In genomic region chr9:123337971-123338370, GRCh38 we compare ENCODE assay signal across 20 cellular contexts. TPM values are rescaled to one million over a fixed set of nuclear protein-coding genes. Genes with fewer than 3 reads are reported as not detected.
DNase-seq lines count a peak whose midpoint lies in the region; ATAC-seq and TF ChIP-seq lines count a peak whose summit lies in the region.
"Had no signal": no experiment of that assay in that cellular context is flagged by ENCODE, and none has a peak within 500 bp of the region (broad histone marks: within the 10 kb centered on the region; RNA-seq: fewer than 3 reads in every experiment).

No MANE protein-coding gene starts in this region.

- no peaks in the 10 kb centered on the region for H3K36me3 ChIP-seq in Karpas-422 (ENCODE audit: insufficient read depth, low read length)
- H3K36me3 ChIP-seq: ascending aorta, esophagus squamous epithelium, thoracic aorta had no signal

- H3K4me1 Mint-ChIP-seq in activated naive CD8-positive, alpha-beta T cell treated with anti-CD3 and anti-CD28 coated beads for 36 hours, result peaks cover 49% of the 10 kb centered on the region
- peaks cover 31 to 37% of the 10 kb centered on the region in 2 donors for H3K4me1 Mint-ChIP-seq in natural killer cell treated with Interleukin-12 subunit alpha and Interleukin-12 subunit beta and Interleukin-15 and Interleukin-18, amount 100 ng/mL, for 72 hours (ENCODE audit: low read depth in 2 of 2)

- H3K4me3 Mint-ChIP-seq in activated naive CD8-positive, alpha-beta T cell treated with anti-CD3 and anti-CD28 coated beads for 36 hours, result no peak overlapping the region
- no peak overlapping the region for H3K4me3 Mint-ChIP-seq in natural killer cell treated with Interleukin-12 subunit alpha and Interleukin-12 subunit beta and Interleukin-15 and Interleukin-18, amount 100 ng/mL, for 72 hours
- H3K4me3 Mint-ChIP-seq: H9 had no signal

- H3K4me1 ChIP-seq in Karpas-422 (ENCODE audit: low read length), result peaks cover 50% of the 10 kb centered on the region
- H3K4me1 ChIP-seq: ascending aorta had no signal

- ATAC-seq in natural killer cell treated with Interleukin-12 subunit alpha and Interleukin-12 subunit beta and Interleukin-15 and Interleukin-18, amount 100 ng/mL, for 72 hours, result no peak

- TF ChIP-seq CTCF in GM20000 (IDR thresholded peaks at IDR 0.05; ENCODE audit: extremely low read depth, missing control alignments), result no peak

- peak; percentile 67 for DNase-seq in Daoy (ENCODE audit: low read depth)
- DNase-seq in Karpas-422, result peak; percentile 68
- DNase-seq in activated naive CD8-positive, alpha-beta T cell treated with anti-CD3 and anti-CD28 coated beads for 36 hours, result no peak
- DNase-seq in natural killer cell treated with Interleukin-12 subunit alpha and Interleukin-12 subunit beta and Interleukin-15 and Interleukin-18, amount 100 ng/mL, for 72 hours (ENCODE audit: low spot score), result no peak
- DNase-seq in GM20000 (ENCODE audit: low spot score), result no peak
- DNase-seq in NCI-H1930 (lab: John Stamatoyannopoulos, UW), result no peak
- DNase-seq in activated naive CD4-positive, alpha-beta T cell treated with Interleukin-2 at 50 U/mL for 16 hours, result no peak
- DNase-seq: activated CD4-positive, alpha-beta T cell treated with anti-CD3 and anti-CD28 coated beads, Interleukin-2, amount 50 U/mL, for 1 hour; activated naive CD4-positive, alpha-beta T cell treated with anti-CD3 and anti-CD28 coated beads for 36 hours; COR-L47; effector CD8-positive, alpha-beta T cell; esophagus squamous epithelium; H9; NCI-H1694 treated with DMSO at 0.1 percent for 48 hours; NCI-H226; stimulated activated CD4-positive, alpha-beta T cell treated with anti-CD3 and anti-CD28 coated beads, Interleukin-12 subunit alpha, Interleukin-12 subunit beta, amount 100 ng/mL, for 4 hours; stimulated activated CD8-positive, alpha-beta memory T cell treated with anti-CD3 and anti-CD28 coated beads, Interleukin-4, amount 100 ng/mL, for 48 hours; SW 1271 had no signal

- H3K4me3 ChIP-seq in Karpas-422 (ENCODE audit: low read length), result no peak overlapping the region
- H3K4me3 ChIP-seq: ascending aorta had no signal

- no peak overlapping the region for H3K27ac ChIP-seq in Karpas-422 (ENCODE audit: low read length)
- H3K27ac ChIP-seq: ascending aorta, thoracic aorta had no signal

- 0 out of 2 replicates have a peak overlapping the region, but pooled peaks have one; percentile 2 for H3K9ac ChIP-seq in Karpas-422 (ENCODE audit: low read length)

- H3K27me3 Mint-ChIP-seq in activated naive CD8-positive, alpha-beta T cell treated with anti-CD3 and anti-CD28 coated beads for 36 hours, result no peaks in the 10 kb centered on the region
- peaks cover 0 to 7% of the 10 kb centered on the region in 2 donors for H3K27me3 Mint-ChIP-seq in natural killer cell treated with Interleukin-12 subunit alpha and Interleukin-12 subunit beta and Interleukin-15 and Interleukin-18, amount 100 ng/mL, for 72 hours

- no peaks in the 10 kb centered on the region for H3K36me3 Mint-ChIP-seq in activated naive CD8-positive, alpha-beta T cell treated with anti-CD3 and anti-CD28 coated beads for 36 hours
- H3K36me3 Mint-ChIP-seq in natural killer cell treated with Interleukin-12 subunit alpha and Interleukin-12 subunit beta and Interleukin-15 and Interleukin-18, amount 100 ng/mL, for 72 hours, result no peaks in the 10 kb centered on the region

- no peaks in the 10 kb centered on the region for H4K20me1 ChIP-seq in Karpas-422 (ENCODE audit: insufficient read depth, low read depth, low read length)

- peak overlapping the region; percentile 24 for H3K4me2 ChIP-seq in Karpas-422 (ENCODE audit: low read depth, low read length, poor library complexity, severe bottlenecking)

- no peaks in the 10 kb centered on the region for H3K9me3 Mint-ChIP-seq in activated naive CD8-positive, alpha-beta T cell treated with anti-CD3 and anti-CD28 coated beads for 36 hours
- H3K9me3 Mint-ChIP-seq in natural killer cell treated with Interleukin-12 subunit alpha and Interleukin-12 subunit beta and Interleukin-15 and Interleukin-18, amount 100 ng/mL, for 72 hours, result no peaks in the 10 kb centered on the region
- H3K9me3 Mint-ChIP-seq: activated naive CD4-positive, alpha-beta T cell treated with anti-CD3 and anti-CD28 coated beads for 36 hours; H9 had no signal

- no peak overlapping the region for H2AFZ ChIP-seq in Karpas-422 (ENCODE audit: low read length)

- peak overlapping the region; percentile 99 for H3K27ac Mint-ChIP-seq in activated naive CD8-positive, alpha-beta T cell treated with anti-CD3 and anti-CD28 coated beads for 36 hours
- H3K27ac Mint-ChIP-seq in natural killer cell treated with Interleukin-12 subunit alpha and Interleukin-12 subunit beta and Interleukin-15 and Interleukin-18, amount 100 ng/mL, for 72 hours, result peak overlapping the region; percentile 87 to 93
- H3K27ac Mint-ChIP-seq: H9 had no signal

- H3K79me2 ChIP-seq in Karpas-422 (ENCODE audit: low read length), result no peaks in the 10 kb centered on the region

- H3K9me3 ChIP-seq in Karpas-422 (ENCODE audit: low read length), result no peaks in the 10 kb centered on the region
- H3K9me3 ChIP-seq: ascending aorta, esophagus squamous epithelium, thoracic aorta had no signal

- no peaks in the 10 kb centered on the region for H3K27me3 ChIP-seq in Karpas-422 (ENCODE audit: low read length)
- H3K27me3 ChIP-seq: ascending aorta, esophagus squamous epithelium had no signal

- no peaks in the 10 kb centered on the region for H3K9me2 ChIP-seq in Karpas-422 (replicated peaks; ENCODE audit: insufficient read depth, low read length)

RNA-seq across cellular contexts. Expression of gene CRB2, which starts 18.0 kb away (rescaled TPM):
- 0.11 TPM in 1 of 2 replicates, not detected in the other for total RNA-seq in Daoy (2014; rRNA removed; shearing (Covaris generic))
- not detected in 2 replicates for total RNA-seq in Karpas-422 (2014; rRNA removed; shearing (Covaris generic); ENCODE audit: low replicate concordance)
- total RNA-seq in activated naive CD8-positive, alpha-beta T cell treated with anti-CD3 and anti-CD28 coated beads for 36 hours, result under 1 TPM; 0.06 to 0.10 TPM
- total RNA-seq in natural killer cell treated with Interleukin-12 subunit alpha and Interleukin-12 subunit beta and Interleukin-15 and Interleukin-18, amount 100 ng/mL, for 72 hours, result not detected
- total RNA-seq: activated naive CD4-positive, alpha-beta T cell treated with anti-CD3 and anti-CD28 coated beads for 36 hours; ascending aorta; esophagus squamous epithelium; thoracic aorta had no signal

Comparison
In these comparisons a context has a peak if more than half of its experiments do, and no peak if none do; other contexts are left out.
1. DNase-seq: peak in Daoy (single experiment) and Karpas-422 (single experiment); none in activated naive CD8-positive, alpha-beta T cell treated with anti-CD3 and anti-CD28 coated beads for 36 hours (single experiment), natural killer cell treated with Interleukin-12 subunit alpha and Interleukin-12 subunit beta and Interleukin-15 and Interleukin-18, amount 100 ng/mL, for 72 hours (single experiment), GM20000 (single experiment), NCI-H1930 (0 of 2) and activated naive CD4-positive, alpha-beta T cell treated with Interleukin-2 at 50 U/mL for 16 hours (single experiment).